ENCODE assay signal across 2 cellular contexts in genomic region chr1:112673589-112674439, GRCh38.
TF ChIP-seq lines count a peak whose summit lies in the region.

No MANE protein-coding gene starts in this region.

TF ChIP-seq in HEK293, 187 proteins besides CTCF, POLR2A, EP300 and RAD21 (continued from another document):
- TF ChIP-seq ZNF26 (tag by site-specific recombination; IDR thresholded peaks at IDR 0.05) (no peak), ZNF792 (tag by site-specific recombination; IDR thresholded peaks at IDR 0.05) (no peak), SCRT1 (tag by site-specific recombination; IDR thresholded peaks at IDR 0.05; ENCODE audit: borderline replicate concordance) (no peak), ZIC2 (tag by site-specific recombination; IDR thresholded peaks at IDR 0.05) (peak; percentile 55), PRDM10 (tag by site-specific recombination; IDR thresholded peaks at IDR 0.05) (no peak), ZNF664 (tag by site-specific recombination; IDR thresholded peaks at IDR 0.05) (peak; percentile 80), ZNF600 (tag by site-specific recombination; IDR thresholded peaks at IDR 0.05) (peak; percentile 85), ZNF488 (tag by site-specific recombination; IDR thresholded peaks at IDR 0.05) (no peak), ZNF426 (tag by site-specific recombination; IDR thresholded peaks at IDR 0.05) (no peak), ZSCAN30 (tag by site-specific recombination; IDR thresholded peaks at IDR 0.05) (0 out of 2 replicates have a peak, but pooled peaks have one; percentile 18), PRDM6 (tag by site-specific recombination; IDR thresholded peaks at IDR 0.05) (0 out of 2 replicates have a peak, but pooled peaks have one; percentile 32)

TF ChIP-seq in HepG2, 621 proteins besides CTCF, POLR2A, EP300 and RAD21 (continued from another document and continues in another):
- TF ChIP-seq ZNF564 (CRISPR knock-in tag; IDR thresholded peaks at IDR 0.05) (0 out of 2 replicates have a peak, but pooled peaks have one; percentile 63), POGZ (CRISPR knock-in tag; IDR thresholded peaks at IDR 0.05) (0 out of 2 replicates have a peak, but pooled peaks have one; percentile 28), ZNF607 (CRISPR knock-in tag; IDR thresholded peaks at IDR 0.05; ENCODE audit: borderline replicate concordance) (no peak), ZNF12 (CRISPR knock-in tag; IDR thresholded peaks at IDR 0.05) (0 out of 2 replicates have a peak, but pooled peaks have one; percentile 9), PRDM15 (CRISPR knock-in tag; IDR thresholded peaks at IDR 0.05) (peak; percentile 68), ZKSCAN1 (IDR thresholded peaks at IDR 0.05; ENCODE audit: low read length) (no peak), TFAP4 (IDR thresholded peaks at IDR 0.05; ENCODE audit: borderline replicate concordance, low read depth) (peak; percentile 39; the same call in 1 of the 2 replicates), KDM3A (CRISPR knock-in tag; IDR thresholded peaks at IDR 0.05; ENCODE audit: low read depth) (0 out of 2 replicates have a peak, but pooled peaks have one; percentile 46), AHR (CRISPR knock-in tag; IDR thresholded peaks at IDR 0.05) (peak; percentile 56; the same call in 1 of the 2 replicates), HNRNPUL1 (IDR thresholded peaks at IDR 0.05; ENCODE audit: low read depth, low read length) (no peak), ZNF704 (CRISPR knock-in tag; IDR thresholded peaks at IDR 0.05; ENCODE audit: borderline replicate concordance) (no peak), THYN1 (CRISPR knock-in tag; IDR thresholded peaks at IDR 0.05; ENCODE audit: borderline replicate concordance, low read depth) (0 out of 2 replicates have a peak, but pooled peaks have one; percentile 26), SALL2 (CRISPR knock-in tag; IDR thresholded peaks at IDR 0.05) (no peak), TEAD3 (CRISPR knock-in tag; optimal IDR thresholded peaks at IDR 0.05; ENCODE audit: borderline replicate concordance) (peak; percentile 45), ERF (CRISPR knock-in tag; IDR thresholded peaks at IDR 0.05) (0 out of 2 replicates have a peak, but pooled peaks have one; percentile 60), SYNCRIP (IDR thresholded peaks at IDR 0.05; ENCODE audit: insufficient read depth, low read depth, low read length) (no peak), TFE3 (CRISPR knock-in tag; IDR thresholded peaks at IDR 0.05) (0 out of 2 replicates have a peak, but pooled peaks have one; percentile 15), AKAP8 (CRISPR knock-in tag; IDR thresholded peaks at IDR 0.05) (peak; percentile 2; the same call in 1 of the 2 replicates), ONECUT2 (CRISPR knock-in tag; IDR thresholded peaks at IDR 0.05) (no peak), ZNF280D (CRISPR knock-in tag; IDR thresholded peaks at IDR 0.05) (peak; percentile 43; the same call in 1 of the 2 replicates), ZNF530 (CRISPR knock-in tag; IDR thresholded peaks at IDR 0.05; ENCODE audit: low read depth) (no peak), ZSCAN31 (CRISPR knock-in tag; IDR thresholded peaks at IDR 0.05; ENCODE audit: low read depth) (no peak), ELF1 (CRISPR knock-in tag; IDR thresholded peaks at IDR 0.05) (peak; percentile 38; the same call in 1 of the 2 replicates), ETV5 (CRISPR knock-in tag; IDR thresholded peaks at IDR 0.05; ENCODE audit: borderline replicate concordance) (0 out of 2 replicates have a peak, but pooled peaks have one; percentile 11), ZNF281 (CRISPR knock-in tag; IDR thresholded peaks at IDR 0.05; ENCODE audit: borderline replicate concordance) (0 out of 2 replicates have a peak, but pooled peaks have one; percentile 49), GFI1 (CRISPR knock-in tag; IDR thresholded peaks at IDR 0.05; ENCODE audit: borderline replicate concordance) (peak; percentile 60; the same call in 1 of the 2 replicates), ARID3A (IDR thresholded peaks at IDR 0.05; ENCODE audit: low read depth, low read length) (0 out of 2 replicates have a peak, but pooled peaks have one; percentile 31), FOSL1 (CRISPR knock-in tag; IDR thresholded peaks at IDR 0.05; ENCODE audit: borderline replicate concordance) (no peak), ZNF121 (CRISPR knock-in tag; IDR thresholded peaks at IDR 0.05) (no peak), MEIS2 (CRISPR knock-in tag; IDR thresholded peaks at IDR 0.05) (no peak), PAXIP1 (CRISPR knock-in tag; conservative IDR thresholded peaks at IDR 0.05) (no peak), MAFG (CRISPR knock-in tag; IDR thresholded peaks at IDR 0.05) (no peak), SKI (IDR thresholded peaks at IDR 0.05; ENCODE audit: partially characterized antibody) (no peak), SNAPC5 (CRISPR knock-in tag; IDR thresholded peaks at IDR 0.05; ENCODE audit: borderline replicate concordance) (no peak), RBFOX2 (IDR thresholded peaks at IDR 0.05; ENCODE audit: low read depth, low read length) (no peak), ZNF3 (CRISPR knock-in tag; IDR thresholded peaks at IDR 0.05) (no peak)
